In the genomic region with DNA sequence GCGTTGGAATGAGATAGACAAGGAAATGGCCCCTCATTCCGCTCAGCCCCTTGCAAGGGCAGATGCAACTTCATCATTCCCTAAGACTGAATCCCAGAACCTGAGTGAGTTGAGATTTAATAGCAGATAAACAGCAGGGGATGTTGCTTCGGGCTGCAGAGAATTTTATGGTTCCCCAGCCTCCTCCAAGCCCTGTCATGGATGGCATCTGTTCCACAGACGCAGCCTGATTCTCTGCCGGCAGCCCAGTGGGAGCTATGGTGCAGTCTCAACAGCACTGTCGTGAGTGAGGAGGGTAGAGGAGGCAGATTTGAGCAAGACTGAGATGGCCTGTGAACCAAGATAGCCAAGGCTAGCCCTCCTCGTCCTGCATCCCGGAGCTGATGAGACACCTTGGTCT, we compare ENCODE assay signal across 21 cellular contexts. TPM values are rescaled to one million over a fixed set of nuclear protein-coding genes. Genes with fewer than 3 reads are reported as not detected.
"Had no signal": no experiment of that assay in that cellular context is flagged by ENCODE, and none has a peak within 500 bp of the region (broad histone marks: within the 10 kb centered on the region; RNA-seq: fewer than 3 reads in every experiment).

No MANE protein-coding gene starts in this region.

- H3K9me3 ChIP-seq: gastrocnemius medialis, heart right ventricle, lower lobe of right lung, stomach, testis had no signal

- DNase-seq: activated CD4-positive, alpha-beta T cell treated with anti-CD3 and anti-CD28 coated beads for 1 hour; activated CD4-positive, alpha-beta T cell treated with anti-CD3 and anti-CD28 coated beads, Interleukin-2, amount 50 U/mL, for 48 hours; activated CD8-positive, alpha-beta memory T cell treated with anti-CD3 and anti-CD28 coated beads, Interleukin-2, amount 10 ng/mL, durations not matched to agents 7 days and 5 days; activated T-cell treated with anti-CD3 and anti-CD28 coated beads, Interleukin-2, amount 50 U/mL, for 1 hour; central memory CD4-positive, alpha-beta T cell; effector CD8-positive, alpha-beta T cell; gastrocnemius medialis; heart right ventricle; left cardiac atrium; lower lobe of right lung; midbrain; stimulated activated CD4-positive, alpha-beta T cell treated with anti-CD3 and anti-CD28 coated beads, Interleukin-1b, Interleukin-23, amount 100 ng/mL, for 48 hours; stomach; testis had no signal

- H3K4me1 ChIP-seq: gastrocnemius medialis, heart right ventricle, lower lobe of right lung, testis had no signal

- H3K36me3 ChIP-seq: gastrocnemius medialis, heart right ventricle, lower lobe of right lung had no signal

- H3K27ac ChIP-seq: gastrocnemius medialis, heart right ventricle, lower lobe of right lung, stomach, testis, VCaP had no signal

- H3K27me3 ChIP-seq: testis had no signal

- H3K4me3 ChIP-seq: gastrocnemius medialis, heart right ventricle, lower lobe of right lung, stomach, testis had no signal

RNA-seq across cellular contexts. Expression of a gene that starts 48.9 kb away (rescaled TPM):
- total RNA-seq: activated CD8-positive, alpha-beta memory T cell treated with anti-CD3 and anti-CD28 coated beads, Interleukin-2, amount 10 ng/mL, durations not matched to agents 7 days and 5 days; activated T-helper 2 cell treated with anti-CD3 and anti-CD28 coated beads, Interferon-gamma antibody, Interleukin-2, Interleukin-4, amounts not matched to agents 10 μg/mL and 5 μg/mL and 100 μg/mL, durations not matched to agents 14 hours and 24 hours and 36 hours; left cardiac atrium; myocyte; neural crest cell; osteocyte; pulmonary artery endothelial cell; T-helper 1 cell treated with Interleukin-12 subunit alpha and Interleukin-12 subunit beta and Interleukin-4 antibody, amounts not matched to agents 30 ng/mL and 1 ng/mL, for 36 hours had no signal
- polyA plus RNA-seq: heart right ventricle had no signal
